ENCODE assay signal across 1 cellular context in the genomic region with DNA sequence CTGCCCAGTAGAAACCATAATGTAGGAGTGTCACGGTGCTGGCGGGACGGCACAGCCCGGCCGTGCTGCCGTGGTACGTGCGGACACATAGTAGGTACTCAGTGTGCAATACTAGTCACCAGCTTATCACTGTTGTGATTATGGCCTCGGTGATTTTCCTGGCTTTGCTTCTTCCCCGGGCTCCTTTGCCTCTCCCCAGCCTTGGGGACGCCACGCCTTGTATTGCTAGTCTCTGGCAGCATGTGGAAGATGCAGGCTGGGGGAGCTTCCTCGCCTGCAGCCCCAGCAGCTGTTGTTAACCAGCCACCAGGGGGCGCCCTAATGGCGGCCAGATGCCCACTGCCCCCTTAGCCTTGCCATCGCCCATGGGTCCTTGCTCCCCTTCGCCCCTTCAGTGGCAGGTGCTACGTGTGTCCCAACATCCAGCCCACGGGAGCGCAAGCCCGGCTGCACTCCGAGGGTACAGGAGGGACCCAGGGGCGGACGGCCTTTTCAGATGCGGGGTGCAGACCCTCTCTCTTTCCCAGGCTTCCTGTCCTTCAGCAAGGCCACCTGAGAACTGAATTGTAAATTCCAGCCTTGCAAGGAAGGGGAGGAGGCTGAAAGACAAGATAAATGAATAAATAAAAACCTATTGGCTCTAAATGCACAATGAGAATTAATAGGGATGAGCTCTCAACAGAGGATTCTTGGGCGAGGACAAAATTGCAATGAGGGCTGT.
TF ChIP-seq lines count a peak whose summit lies in the region.

No MANE protein-coding gene starts in this region.

TF ChIP-seq in GM23338, 12 proteins besides CTCF, POLR2A, EP300 and RAD21 (continued from another document):
- TF ChIP-seq, protein P1, sequence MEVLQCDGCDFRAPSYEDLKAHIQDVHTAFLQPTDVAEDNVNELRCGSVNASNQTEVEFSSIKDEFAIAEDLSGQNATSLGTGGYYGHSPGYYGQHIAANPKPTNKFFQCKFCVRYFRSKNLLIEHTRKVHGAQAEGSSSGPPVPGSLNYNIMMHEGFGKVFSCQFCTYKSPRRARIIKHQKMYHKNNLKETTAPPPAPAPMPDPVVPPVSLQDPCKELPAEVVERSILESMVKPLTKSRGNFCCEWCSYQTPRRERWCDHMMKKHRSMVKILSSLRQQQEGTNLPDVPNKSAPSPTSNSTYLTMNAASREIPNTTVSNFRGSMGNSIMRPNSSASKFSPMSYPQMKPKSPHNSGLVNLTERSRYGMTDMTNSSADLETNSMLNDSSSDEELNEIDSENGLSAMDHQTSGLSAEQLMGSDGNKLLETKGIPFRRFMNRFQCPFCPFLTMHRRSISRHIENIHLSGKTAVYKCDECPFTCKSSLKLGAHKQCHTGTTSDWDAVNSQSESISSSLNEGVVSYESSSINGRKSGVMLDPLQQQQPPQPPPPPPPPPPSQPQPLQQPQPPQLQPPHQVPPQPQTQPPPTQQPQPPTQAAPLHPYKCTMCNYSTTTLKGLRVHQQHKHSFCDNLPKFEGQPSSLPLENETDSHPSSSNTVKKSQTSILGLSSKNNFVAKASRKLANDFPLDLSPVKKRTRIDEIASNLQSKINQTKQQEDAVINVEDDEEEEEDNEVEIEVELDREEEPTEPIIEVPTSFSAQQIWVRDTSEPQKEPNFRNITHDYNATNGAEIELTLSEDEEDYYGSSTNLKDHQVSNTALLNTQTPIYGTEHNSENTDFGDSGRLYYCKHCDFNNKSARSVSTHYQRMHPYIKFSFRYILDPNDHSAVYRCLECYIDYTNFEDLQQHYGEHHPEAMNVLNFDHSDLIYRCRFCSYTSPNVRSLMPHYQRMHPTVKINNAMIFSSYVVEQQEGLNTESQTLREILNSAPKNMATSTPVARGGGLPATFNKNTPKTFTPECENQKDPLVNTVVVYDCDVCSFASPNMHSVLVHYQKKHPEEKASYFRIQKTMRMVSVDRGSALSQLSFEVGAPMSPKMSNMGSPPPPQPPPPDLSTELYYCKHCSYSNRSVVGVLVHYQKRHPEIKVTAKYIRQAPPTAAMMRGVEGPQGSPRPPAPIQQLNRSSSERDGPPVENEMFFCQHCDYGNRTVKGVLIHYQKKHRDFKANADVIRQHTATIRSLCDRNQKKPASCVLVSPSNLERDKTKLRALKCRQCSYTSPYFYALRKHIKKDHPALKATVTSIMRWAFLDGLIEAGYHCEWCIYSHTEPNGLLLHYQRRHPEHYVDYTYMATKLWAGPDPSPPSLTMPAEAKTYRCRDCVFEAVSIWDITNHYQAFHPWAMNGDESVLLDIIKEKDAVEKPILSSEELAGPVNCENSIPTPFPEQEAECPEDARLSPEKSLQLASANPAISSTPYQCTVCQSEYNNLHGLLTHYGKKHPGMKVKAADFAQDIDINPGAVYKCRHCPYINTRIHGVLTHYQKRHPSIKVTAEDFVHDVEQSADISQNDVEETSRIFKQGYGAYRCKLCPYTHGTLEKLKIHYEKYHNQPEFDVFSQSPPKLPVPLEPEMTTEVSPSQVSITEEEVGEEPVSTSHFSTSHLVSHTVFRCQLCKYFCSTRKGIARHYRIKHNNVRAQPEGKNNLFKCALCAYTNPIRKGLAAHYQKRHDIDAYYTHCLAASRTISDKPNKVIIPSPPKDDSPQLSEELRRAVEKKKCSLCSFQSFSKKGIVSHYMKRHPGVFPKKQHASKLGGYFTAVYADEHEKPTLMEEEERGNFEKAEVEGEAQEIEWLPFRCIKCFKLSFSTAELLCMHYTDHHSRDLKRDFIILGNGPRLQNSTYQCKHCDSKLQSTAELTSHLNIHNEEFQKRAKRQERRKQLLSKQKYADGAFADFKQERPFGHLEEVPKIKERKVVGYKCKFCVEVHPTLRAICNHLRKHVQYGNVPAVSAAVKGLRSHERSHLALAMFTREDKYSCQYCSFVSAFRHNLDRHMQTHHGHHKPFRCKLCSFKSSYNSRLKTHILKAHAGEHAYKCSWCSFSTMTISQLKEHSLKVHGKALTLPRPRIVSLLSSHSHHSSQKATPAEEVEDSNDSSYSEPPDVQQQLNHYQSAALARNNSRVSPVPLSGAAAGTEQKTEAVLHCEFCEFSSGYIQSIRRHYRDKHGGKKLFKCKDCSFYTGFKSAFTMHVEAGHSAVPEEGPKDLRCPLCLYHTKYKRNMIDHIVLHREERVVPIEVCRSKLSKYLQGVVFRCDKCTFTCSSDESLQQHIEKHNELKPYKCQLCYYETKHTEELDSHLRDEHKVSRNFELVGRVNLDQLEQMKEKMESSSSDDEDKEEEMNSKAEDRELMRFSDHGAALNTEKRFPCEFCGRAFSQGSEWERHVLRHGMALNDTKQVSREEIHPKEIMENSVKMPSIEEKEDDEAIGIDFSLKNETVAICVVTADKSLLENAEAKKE (CRISPR knock-in tag; IDR thresholded peaks at IDR 0.05), result no peak
- TF ChIP-seq ZNF114 (CRISPR knock-in tag; IDR thresholded peaks at IDR 0.05) (no peak), POLR2AphosphoS5 (IDR thresholded peaks at IDR 0.05; ENCODE audit: low read depth) (no peak), JUNB (IDR thresholded peaks at IDR 0.05; ENCODE audit: unreplicated experiment) (no peak), ZNF331 (CRISPR knock-in tag; IDR thresholded peaks at IDR 0.05; ENCODE audit: low read depth) (no peak), EZH2phosphoT487 (IDR thresholded peaks at IDR 0.05; ENCODE audit: unreplicated experiment) (no peak), CREB1 (CRISPR knock-in tag; IDR thresholded peaks at IDR 0.05; ENCODE audit: low read depth) (no peak), NANOG (IDR thresholded peaks at IDR 0.05; ENCODE audit: borderline replicate concordance) (no peak), EZH2 (IDR thresholded peaks at IDR 0.05; ENCODE audit: low read depth, unreplicated experiment) (no peak)
- TF ChIP-seq, protein P2, sequence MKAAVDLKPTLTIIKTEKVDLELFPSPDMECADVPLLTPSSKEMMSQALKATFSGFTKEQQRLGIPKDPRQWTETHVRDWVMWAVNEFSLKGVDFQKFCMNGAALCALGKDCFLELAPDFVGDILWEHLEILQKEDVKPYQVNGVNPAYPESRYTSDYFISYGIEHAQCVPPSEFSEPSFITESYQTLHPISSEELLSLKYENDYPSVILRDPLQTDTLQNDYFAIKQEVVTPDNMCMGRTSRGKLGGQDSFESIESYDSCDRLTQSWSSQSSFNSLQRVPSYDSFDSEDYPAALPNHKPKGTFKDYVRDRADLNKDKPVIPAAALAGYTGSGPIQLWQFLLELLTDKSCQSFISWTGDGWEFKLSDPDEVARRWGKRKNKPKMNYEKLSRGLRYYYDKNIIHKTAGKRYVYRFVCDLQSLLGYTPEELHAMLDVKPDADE (IDR thresholded peaks at IDR 0.05), result no peak
- TF ChIP-seq, protein P3, sequence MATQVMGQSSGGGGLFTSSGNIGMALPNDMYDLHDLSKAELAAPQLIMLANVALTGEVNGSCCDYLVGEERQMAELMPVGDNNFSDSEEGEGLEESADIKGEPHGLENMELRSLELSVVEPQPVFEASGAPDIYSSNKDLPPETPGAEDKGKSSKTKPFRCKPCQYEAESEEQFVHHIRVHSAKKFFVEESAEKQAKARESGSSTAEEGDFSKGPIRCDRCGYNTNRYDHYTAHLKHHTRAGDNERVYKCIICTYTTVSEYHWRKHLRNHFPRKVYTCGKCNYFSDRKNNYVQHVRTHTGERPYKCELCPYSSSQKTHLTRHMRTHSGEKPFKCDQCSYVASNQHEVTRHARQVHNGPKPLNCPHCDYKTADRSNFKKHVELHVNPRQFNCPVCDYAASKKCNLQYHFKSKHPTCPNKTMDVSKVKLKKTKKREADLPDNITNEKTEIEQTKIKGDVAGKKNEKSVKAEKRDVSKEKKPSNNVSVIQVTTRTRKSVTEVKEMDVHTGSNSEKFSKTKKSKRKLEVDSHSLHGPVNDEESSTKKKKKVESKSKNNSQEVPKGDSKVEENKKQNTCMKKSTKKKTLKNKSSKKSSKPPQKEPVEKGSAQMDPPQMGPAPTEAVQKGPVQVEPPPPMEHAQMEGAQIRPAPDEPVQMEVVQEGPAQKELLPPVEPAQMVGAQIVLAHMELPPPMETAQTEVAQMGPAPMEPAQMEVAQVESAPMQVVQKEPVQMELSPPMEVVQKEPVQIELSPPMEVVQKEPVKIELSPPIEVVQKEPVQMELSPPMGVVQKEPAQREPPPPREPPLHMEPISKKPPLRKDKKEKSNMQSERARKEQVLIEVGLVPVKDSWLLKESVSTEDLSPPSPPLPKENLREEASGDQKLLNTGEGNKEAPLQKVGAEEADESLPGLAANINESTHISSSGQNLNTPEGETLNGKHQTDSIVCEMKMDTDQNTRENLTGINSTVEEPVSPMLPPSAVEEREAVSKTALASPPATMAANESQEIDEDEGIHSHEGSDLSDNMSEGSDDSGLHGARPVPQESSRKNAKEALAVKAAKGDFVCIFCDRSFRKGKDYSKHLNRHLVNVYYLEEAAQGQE (IDR thresholded peaks at IDR 0.05; ENCODE audit: unreplicated experiment), result no peak
